ENCODE assay signal across 10 cellular contexts in genomic region chr9:137588891-137589290, GRCh38. TPM values are rescaled to one million over a fixed set of nuclear protein-coding genes. Genes with fewer than 3 reads are reported as not detected.
DNase-seq lines count a peak whose midpoint lies in the region; ATAC-seq and TF ChIP-seq lines count a peak whose summit lies in the region.
"Had no signal": no experiment of that assay in that cellular context is flagged by ENCODE, and none has a peak within 500 bp of the region (broad histone marks: within the 10 kb centered on the region; RNA-seq: fewer than 3 reads in every experiment).

No MANE protein-coding gene starts in this region.

- H3K4me3 Mint-ChIP-seq in Calu3 (ENCODE audit: low read depth, unreplicated experiment): peak overlapping the region; percentile 70
- H3K4me3 Mint-ChIP-seq in neural crest cell: peak overlapping the region; percentile 93

- intact Hi-C loops in Calu3 (cut with micrococcal nuclease; ENCODE audit: unreplicated experiment): no loop called here

- H3K36me3 Mint-ChIP-seq in Calu3 (ENCODE audit: insufficient read depth, unreplicated experiment) (peaks cover 38% of the 10 kb centered on the region), neural crest cell (ENCODE audit: low read depth) (peaks cover 4% of the 10 kb centered on the region)

- H3K4me1 Mint-ChIP-seq in Calu3 (ENCODE audit: low read depth, unreplicated experiment) (peaks cover 7% of the 10 kb centered on the region), neural crest cell (peaks cover 23% of the 10 kb centered on the region)

- H3K9me3 ChIP-seq in MM.1S (replicated peaks; ENCODE audit: insufficient read depth, low read length): no peaks in the 10 kb centered on the region

- H3K9me3 Mint-ChIP-seq in Calu3 (ENCODE audit: low read depth, unreplicated experiment) (no peaks in the 10 kb centered on the region), neural crest cell (no peaks in the 10 kb centered on the region)

- H3K27me3 Mint-ChIP-seq in Calu3 (ENCODE audit: unreplicated experiment) (no peaks in the 10 kb centered on the region), neural crest cell (ENCODE audit: low read depth) (no peaks in the 10 kb centered on the region)

- H3K36me3 ChIP-seq in MM.1S (replicated peaks; ENCODE audit: insufficient read depth, low read length): peaks cover 6% of the 10 kb centered on the region; the same call in 1 of the 2 replicates

- no peak for DNase-seq in Calu3
- DNase-seq in MM.1S: no peak
- DNase-seq in dedifferentiated amniotic fluid mesenchymal stem cell (ENCODE audit: extremely low spot score): peak; percentile 12
- DNase-seq in neural crest cell (ENCODE audit: low read depth, low spot score): no peak
- DNase-seq in COR-L47 (lab: John Stamatoyannopoulos, UW): no peak
- DNase-seq in mucosa of gallbladder (ENCODE audit: low spot score): no peak
- DNase-seq in NCI-H2227 (lab: John Stamatoyannopoulos, UW; ENCODE audit: unreplicated experiment): no peak
- DNase-seq: activated CD4-positive, alpha-beta T cell treated with anti-CD3 and anti-CD28 coated beads, Interleukin-2, amount 50 U/mL, for 4 hours; head of caudate nucleus had no signal

- H3K4me1 ChIP-seq in MM.1S (ENCODE audit: low read length): peaks cover 6% of the 10 kb centered on the region

- H3K27ac ChIP-seq in MM.1S (ENCODE audit: low read length): no peak overlapping the region

- H3K9me2 ChIP-seq in MM.1S (replicated peaks; ENCODE audit: insufficient read depth, low read length): no peaks in the 10 kb centered on the region

- TSS peak; percentile 52 for BruUV-seq in Calu3 (replicated peaks; lab: Mats Ljungman, UMichigan)

- H3K27ac Mint-ChIP-seq in Calu3 (ENCODE audit: unreplicated experiment): no peak overlapping the region
- H3K27ac Mint-ChIP-seq in neural crest cell (ENCODE audit: unreplicated experiment): no peak overlapping the region

- ATAC-seq in HG02759 (IDR thresholded peaks at IDR 0.05; ENCODE audit: unreplicated experiment): no peak

- TF ChIP-seq CTCF in Calu3 (IDR thresholded peaks at IDR 0.05; ENCODE audit: unreplicated experiment) (no peak), MM.1S (IDR thresholded peaks at IDR 0.05; ENCODE audit: low read length) (no peak), neural crest cell (conservative IDR thresholded peaks at IDR 0.05) (no peak)

- peak overlapping the region; percentile 93 for H3K4me3 ChIP-seq in MM.1S (ENCODE audit: low read length)

- CTCF ChIA-PET in Calu3 (lab: Charles Lee): interaction anchor here (0.9 to 1.1 kb wide), 2 partner anchors 11 to 54 kb away, joined by 3 read pairs; no protein-coding TSS in a partner anchor

- H3F3A ChIP-seq in MM.1S (ENCODE audit: insufficient read depth, low read length): no peaks in the 10 kb centered on the region

- peak overlapping the region; percentile 87; the same call in 1 of the 2 replicates for H3K9ac ChIP-seq in MM.1S (ENCODE audit: low read length)

- no peak overlapping the region for H2AFZ ChIP-seq in MM.1S (ENCODE audit: low read length)

- no peaks in the 10 kb centered on the region; the same call in 1 of the 2 replicates for H4K20me1 ChIP-seq in MM.1S (ENCODE audit: insufficient read depth, low read length)

- peak overlapping the region; percentile 100 for H3K4me2 ChIP-seq in MM.1S (ENCODE audit: low read depth, low read length)

- H3K79me2 ChIP-seq in MM.1S (ENCODE audit: low read length): peaks cover 36% of the 10 kb centered on the region

- no peaks in the 10 kb centered on the region for H3K27me3 ChIP-seq in MM.1S (replicated peaks; ENCODE audit: insufficient read depth, low read length)

RNA-seq across cellular contexts. Expression of gene ZMYND19, which starts 1.4 kb away (rescaled TPM):
- 30.0 and 31.7 TPM in 2 replicates for total RNA-seq in Calu3 (2022)
- 71.9 and 72.6 TPM in 2 replicates for total RNA-seq in neural crest cell
- 22.2 TPM for total RNA-seq in mucosa of gallbladder

RNA-seq across cellular contexts. Expression of gene DPH7, which starts 10.2 kb away (rescaled TPM):
- 29.7 and 30.2 TPM in 2 replicates for total RNA-seq in Calu3 (2022)
- total RNA-seq in neural crest cell: 59.0 and 63.0 TPM in 2 replicates
- 33.9 TPM for total RNA-seq in mucosa of gallbladder

RNA-seq across cellular contexts. Expression of gene ARRDC1, which starts 16.6 kb away (rescaled TPM):
- total RNA-seq in Calu3 (2022) (86.4 and 93.7 TPM in 2 replicates), neural crest cell (18.1 and 20.1 TPM in 2 replicates), mucosa of gallbladder (134 TPM)

RNA-seq across cellular contexts. Expression of gene EHMT1, which starts 29.9 kb away (rescaled TPM):
- total RNA-seq in Calu3 (2022) (56.0 and 61.7 TPM in 2 replicates), neural crest cell (163 and 167 TPM in 2 replicates), mucosa of gallbladder (100 TPM)

RNA-seq across cellular contexts. Expression of gene MRPL41, which starts 37.2 kb away (rescaled TPM):
- total RNA-seq in Calu3 (2022): 27.6 and 31.1 TPM in 2 replicates
- total RNA-seq in neural crest cell: 40.9 and 42.0 TPM in 2 replicates
- 86.8 TPM for total RNA-seq in mucosa of gallbladder
